In the genomic region with DNA sequence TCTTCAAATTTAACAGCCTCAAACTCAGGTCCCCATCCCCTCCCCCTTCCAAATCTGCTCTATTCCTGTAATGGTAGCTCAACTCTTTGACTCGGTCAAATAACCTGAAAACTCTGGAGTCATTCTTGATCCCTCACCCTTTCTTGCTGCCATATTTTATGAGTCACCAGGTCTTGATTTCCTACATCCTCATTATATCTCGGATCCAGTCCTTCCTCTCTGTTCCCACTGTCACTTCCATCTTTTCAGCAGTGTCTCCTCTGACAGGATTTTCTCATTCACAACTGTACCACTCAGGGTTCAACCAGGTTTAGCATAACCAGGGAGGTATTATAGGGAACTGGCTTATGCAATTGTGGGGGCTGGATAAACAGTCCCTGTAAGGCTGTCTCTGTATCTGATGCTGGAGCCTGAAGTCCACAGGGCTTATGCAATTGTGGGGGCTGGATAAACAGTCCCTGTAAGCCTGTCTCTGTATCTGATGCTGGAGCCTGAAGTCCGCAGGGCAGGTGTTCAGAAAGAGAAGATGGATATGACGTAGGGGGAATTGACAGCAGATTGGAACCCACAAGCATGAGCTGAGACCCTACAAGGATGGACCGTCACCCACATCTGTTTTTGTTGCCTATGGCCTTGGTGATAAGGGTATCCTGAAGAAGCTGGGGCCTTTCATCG, we compare ENCODE assay signal across 1 cellular context.
TF ChIP-seq lines count a peak whose summit lies in the region.

No MANE protein-coding gene starts in this region.

TF ChIP-seq in WTC11, 78 proteins besides CTCF, POLR2A, EP300 and RAD21:
- TF ChIP-seq NR3C1 (CRISPR knock-in tag; conservative IDR thresholded peaks at IDR 0.05; ENCODE audit: low read depth) (no peak), RORB (CRISPR knock-in tag; IDR thresholded peaks at IDR 0.05) (no peak), GABPB1 (CRISPR knock-in tag; IDR thresholded peaks at IDR 0.05) (peak; percentile 96)
- TF ChIP-seq, protein P1, sequence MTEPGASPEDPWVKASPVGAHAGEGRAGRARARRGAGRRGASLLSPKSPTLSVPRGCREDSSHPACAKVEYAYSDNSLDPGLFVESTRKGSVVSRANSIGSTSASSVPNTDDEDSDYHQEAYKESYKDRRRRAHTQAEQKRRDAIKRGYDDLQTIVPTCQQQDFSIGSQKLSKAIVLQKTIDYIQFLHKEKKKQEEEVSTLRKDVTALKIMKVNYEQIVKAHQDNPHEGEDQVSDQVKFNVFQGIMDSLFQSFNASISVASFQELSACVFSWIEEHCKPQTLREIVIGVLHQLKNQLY (CRISPR knock-in tag; IDR thresholded peaks at IDR 0.05) = no peak
- TF ChIP-seq, protein P2, sequence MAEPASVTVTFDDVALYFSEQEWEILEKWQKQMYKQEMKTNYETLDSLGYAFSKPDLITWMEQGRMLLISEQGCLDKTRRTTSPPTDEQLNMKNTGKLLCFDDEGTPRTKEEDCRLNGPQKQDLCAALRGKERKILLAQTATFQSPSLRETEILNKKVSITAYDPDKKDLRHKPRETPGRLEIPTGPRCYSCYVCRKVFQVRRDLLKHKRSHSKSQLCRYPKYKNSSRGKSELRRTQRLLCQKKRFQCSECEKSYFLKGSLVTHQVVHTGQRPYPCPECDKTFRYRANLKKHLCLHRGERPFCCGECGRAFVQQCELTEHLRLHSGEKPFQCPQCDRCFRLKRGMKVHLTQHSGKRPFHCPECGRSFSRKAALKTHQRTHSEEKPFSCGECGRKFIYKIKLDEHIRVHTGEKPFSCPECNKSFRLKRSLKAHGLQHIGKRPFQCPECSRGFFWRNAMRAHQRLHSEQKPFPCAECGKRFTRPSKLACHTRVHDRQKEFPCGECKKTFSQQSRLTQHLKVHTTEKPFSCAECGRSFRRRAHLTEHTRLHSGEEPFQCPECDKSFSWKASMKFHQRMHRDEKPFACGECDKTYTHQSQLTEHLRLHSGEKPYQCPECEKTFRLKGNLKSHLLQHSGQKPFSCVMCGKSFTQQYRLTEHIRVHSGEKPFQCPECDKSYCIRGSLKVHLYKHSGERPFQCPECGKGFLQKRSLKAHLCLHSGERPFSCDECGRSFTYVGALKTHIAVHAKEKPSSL (CRISPR knock-in tag; conservative IDR thresholded peaks at IDR 0.05) = no peak
- TF ChIP-seq, protein P3, sequence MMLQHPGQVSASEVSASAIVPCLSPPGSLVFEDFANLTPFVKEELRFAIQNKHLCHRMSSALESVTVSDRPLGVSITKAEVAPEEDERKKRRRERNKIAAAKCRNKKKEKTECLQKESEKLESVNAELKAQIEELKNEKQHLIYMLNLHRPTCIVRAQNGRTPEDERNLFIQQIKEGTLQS (CRISPR knock-in tag; conservative IDR thresholded peaks at IDR 0.05) = no peak
